8 cellular contexts compared by ENCODE assay signal in genomic region chr19:39405930-39406655, GRCh38. TPM values are rescaled to one million over a fixed set of nuclear protein-coding genes. Genes with fewer than 3 reads are reported as not detected.
DNase-seq lines count a peak whose midpoint lies in the region; ATAC-seq and TF ChIP-seq lines count a peak whose summit lies in the region.

No MANE protein-coding gene starts in this region.

- H3K27ac Mint-ChIP-seq in WTC11: peak overlapping the region; percentile 94
- H3K27ac Mint-ChIP-seq in central memory CD8-positive, alpha-beta T cell (ENCODE audit: low read depth): peak overlapping the region; percentile 100

- H3K4me3 ChIP-seq in mucosa of rectum (ENCODE audit: low read length in 2 of 2): peak overlapping the region; percentile 76 to 87

- peaks cover 8% of the 10 kb centered on the region; the same call in 1 of the 2 replicates for H3K36me3 Mint-ChIP-seq in WTC11
- peaks cover 85% of the 10 kb centered on the region for H3K36me3 Mint-ChIP-seq in central memory CD8-positive, alpha-beta T cell (ENCODE audit: insufficient read depth)

- peaks cover 12 to 18% of the 10 kb centered on the region in 2 donors for H3K36me3 ChIP-seq in mucosa of rectum (ENCODE audit: control insufficient read depth in 2 of 2, insufficient read depth in 2 of 2, low read length in 2 of 2)

- DNase-seq in NCI-H1694 treated with DMSO at 0.1 percent for 48 hours (lab: John Stamatoyannopoulos, UW) (peak; percentile 38), NCI-H1694 (lab: John Stamatoyannopoulos, UW) (no peak), WTC11 (ENCODE audit: low spot score) (peak; percentile 78), GM13976 (ENCODE audit: low spot score) (no peak)
- peak; percentile 76 to 86 for DNase-seq in central memory CD8-positive, alpha-beta T cell (ENCODE audit: low spot score in 2 of 2)
- DNase-seq in stimulated activated CD8-positive, alpha-beta memory T cell treated with anti-CD3 and anti-CD28 coated beads, Interleukin-7, amount 100 ng/mL, for 48 hours (ENCODE audit: extremely low read depth in 1 of 2, low read depth in 1 of 2): peak; percentile 68 to 89

- CTCF ChIA-PET in WTC11 (lab: Charles Lee): interaction anchor here (0.6 to 4.3 kb wide), 5 partner anchors 8 to 96 kb away, joined by 3 to 38 read pairs (median 3); no protein-coding TSS in a partner anchor

- peak overlapping the region; percentile 97 to 100 for H3K27ac ChIP-seq in mucosa of rectum (ENCODE audit: low read depth in 2 of 2, low read length in 2 of 2)

- no peak for TF ChIP-seq CTCF in WTC11 (IDR thresholded peaks at IDR 0.05)
- no peak for TF ChIP-seq CTCF in GM13976 (IDR thresholded peaks at IDR 0.05; ENCODE audit: borderline replicate concordance, control extremely low read depth, extremely low read depth, insufficient read depth, missing control alignments)

- H3K9me3 ChIP-seq in mucosa of rectum (ENCODE audit: control insufficient read depth in 2 of 2, low read length in 2 of 2): no peaks in the 10 kb centered on the region

- peaks cover 54% of the 10 kb centered on the region for H3K4me1 Mint-ChIP-seq in WTC11
- H3K4me1 Mint-ChIP-seq in central memory CD8-positive, alpha-beta T cell: peaks cover 69% of the 10 kb centered on the region

- in situ Hi-C loops in GM13976 (cut with MboI; ENCODE audit: low sequenced_read_pairs, unreplicated experiment): no loop called here

- peaks cover 48 to 64% of the 10 kb centered on the region in 2 donors for H3K4me1 ChIP-seq in mucosa of rectum (ENCODE audit: control insufficient read depth in 2 of 2, insufficient read depth in 2 of 2, low read length in 2 of 2)

- no peaks in the 10 kb centered on the region for H3K9me3 Mint-ChIP-seq in WTC11
- no peaks in the 10 kb centered on the region for H3K9me3 Mint-ChIP-seq in central memory CD8-positive, alpha-beta T cell

- H3K9ac ChIP-seq in mucosa of rectum (ENCODE audit: low read depth in 1 of 2, low read length in 2 of 2): peak overlapping the region; percentile 90

- POLR2A ChIA-PET in WTC11 (lab: Charles Lee): interaction anchor here (0.6 to 2.1 kb wide), 5 partner anchors 8 to 74 kb away, joined by 3 to 15 read pairs (median 7); partner anchors contain the start of genes MED29, PAF1 and RPS16

- ATAC-seq in WTC11 (peak; percentile 1), GM21717 (IDR thresholded peaks at IDR 0.05; ENCODE audit: unreplicated experiment) (no peak)
- ATAC-seq in central memory CD8-positive, alpha-beta T cell (replicated peaks; ENCODE audit: extremely low read depth, poor library complexity, severe bottlenecking): peak; percentile 2

- no peaks in the 10 kb centered on the region for H3K27me3 ChIP-seq in mucosa of rectum (ENCODE audit: control insufficient read depth in 2 of 2, insufficient read depth in 2 of 2, low read length in 2 of 2)

- peak overlapping the region; percentile 73 for H3K4me3 Mint-ChIP-seq in WTC11
- peak overlapping the region; percentile 80 for H3K4me3 Mint-ChIP-seq in central memory CD8-positive, alpha-beta T cell

- H3K27me3 Mint-ChIP-seq in WTC11 (ENCODE audit: low read depth): no peaks in the 10 kb centered on the region
- H3K27me3 Mint-ChIP-seq in central memory CD8-positive, alpha-beta T cell: no peaks in the 10 kb centered on the region

TF ChIP-seq in WTC11, 78 proteins besides CTCF, POLR2A, EP300 and RAD21 (continues in another document):
- TF ChIP-seq MYBL2 (CRISPR knock-in tag; IDR thresholded peaks at IDR 0.05): no peak
- TF ChIP-seq ZNF219 (CRISPR knock-in tag; IDR thresholded peaks at IDR 0.05; ENCODE audit: borderline replicate concordance): no peak
- no peak for TF ChIP-seq ZNF317 (CRISPR knock-in tag; IDR thresholded peaks at IDR 0.05; ENCODE audit: borderline replicate concordance, low read depth)
- no peak for TF ChIP-seq ZNF263 (CRISPR knock-in tag; IDR thresholded peaks at IDR 0.05; ENCODE audit: low read depth)
- no peak for TF ChIP-seq RELA (CRISPR knock-in tag; IDR thresholded peaks at IDR 0.05; ENCODE audit: borderline replicate concordance)
- TF ChIP-seq FOXK1 (CRISPR knock-in tag; IDR thresholded peaks at IDR 0.05): no peak
- TF ChIP-seq NR1H2 (CRISPR knock-in tag; IDR thresholded peaks at IDR 0.05): no peak
- no peak for TF ChIP-seq ZNF416 (CRISPR knock-in tag; IDR thresholded peaks at IDR 0.05)
- TF ChIP-seq, protein P1, sequence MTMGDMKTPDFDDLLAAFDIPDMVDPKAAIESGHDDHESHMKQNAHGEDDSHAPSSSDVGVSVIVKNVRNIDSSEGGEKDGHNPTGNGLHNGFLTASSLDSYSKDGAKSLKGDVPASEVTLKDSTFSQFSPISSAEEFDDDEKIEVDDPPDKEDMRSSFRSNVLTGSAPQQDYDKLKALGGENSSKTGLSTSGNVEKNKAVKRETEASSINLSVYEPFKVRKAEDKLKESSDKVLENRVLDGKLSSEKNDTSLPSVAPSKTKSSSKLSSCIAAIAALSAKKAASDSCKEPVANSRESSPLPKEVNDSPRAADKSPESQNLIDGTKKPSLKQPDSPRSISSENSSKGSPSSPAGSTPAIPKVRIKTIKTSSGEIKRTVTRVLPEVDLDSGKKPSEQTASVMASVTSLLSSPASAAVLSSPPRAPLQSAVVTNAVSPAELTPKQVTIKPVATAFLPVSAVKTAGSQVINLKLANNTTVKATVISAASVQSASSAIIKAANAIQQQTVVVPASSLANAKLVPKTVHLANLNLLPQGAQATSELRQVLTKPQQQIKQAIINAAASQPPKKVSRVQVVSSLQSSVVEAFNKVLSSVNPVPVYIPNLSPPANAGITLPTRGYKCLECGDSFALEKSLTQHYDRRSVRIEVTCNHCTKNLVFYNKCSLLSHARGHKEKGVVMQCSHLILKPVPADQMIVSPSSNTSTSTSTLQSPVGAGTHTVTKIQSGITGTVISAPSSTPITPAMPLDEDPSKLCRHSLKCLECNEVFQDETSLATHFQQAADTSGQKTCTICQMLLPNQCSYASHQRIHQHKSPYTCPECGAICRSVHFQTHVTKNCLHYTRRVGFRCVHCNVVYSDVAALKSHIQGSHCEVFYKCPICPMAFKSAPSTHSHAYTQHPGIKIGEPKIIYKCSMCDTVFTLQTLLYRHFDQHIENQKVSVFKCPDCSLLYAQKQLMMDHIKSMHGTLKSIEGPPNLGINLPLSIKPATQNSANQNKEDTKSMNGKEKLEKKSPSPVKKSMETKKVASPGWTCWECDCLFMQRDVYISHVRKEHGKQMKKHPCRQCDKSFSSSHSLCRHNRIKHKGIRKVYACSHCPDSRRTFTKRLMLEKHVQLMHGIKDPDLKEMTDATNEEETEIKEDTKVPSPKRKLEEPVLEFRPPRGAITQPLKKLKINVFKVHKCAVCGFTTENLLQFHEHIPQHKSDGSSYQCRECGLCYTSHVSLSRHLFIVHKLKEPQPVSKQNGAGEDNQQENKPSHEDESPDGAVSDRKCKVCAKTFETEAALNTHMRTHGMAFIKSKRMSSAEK (CRISPR knock-in tag; IDR thresholded peaks at IDR 0.05; ENCODE audit: borderline replicate concordance): no peak
- TF ChIP-seq GABPB1 (CRISPR knock-in tag; IDR thresholded peaks at IDR 0.05): no peak
- TF ChIP-seq IRF2 (CRISPR knock-in tag; IDR thresholded peaks at IDR 0.05; ENCODE audit: borderline replicate concordance, low read depth): no peak
- TF ChIP-seq ATF6 (CRISPR knock-in tag; IDR thresholded peaks at IDR 0.05): no peak
- no peak for TF ChIP-seq IRF1 (CRISPR knock-in tag; IDR thresholded peaks at IDR 0.05)
- no peak for TF ChIP-seq USF1 (CRISPR knock-in tag; IDR thresholded peaks at IDR 0.05)
- no peak for TF ChIP-seq CREM (CRISPR knock-in tag; IDR thresholded peaks at IDR 0.05)

RNA-seq across cellular contexts. Expression of gene ZFP36, which starts 0.6 kb away (rescaled TPM):
- 17.3 to 22.2 TPM (median 18.4 TPM) in 3 replicates for total RNA-seq in WTC11 (2021)

RNA-seq across cellular contexts. Expression of gene PLEKHG2, which starts 6.4 kb away (rescaled TPM):
- total RNA-seq in WTC11 (2021): 62.3 to 72.0 TPM (median 63.6 TPM) in 3 replicates

RNA-seq across cellular contexts. Expression of gene MED29, which starts 14.9 kb away (rescaled TPM):
- 37.6 to 42.9 TPM (median 39.4 TPM) in 3 replicates for total RNA-seq in WTC11 (2021)

RNA-seq across cellular contexts. Expression of gene PAF1, which starts 15.2 kb away (rescaled TPM):
- total RNA-seq in WTC11 (2021): 27.8 to 34.4 TPM (median 29.4 TPM) in 3 replicates

RNA-seq across cellular contexts. Expression of gene RPS16, which starts 29.7 kb away (rescaled TPM):
- 2,962 to 3,158 TPM (median 2,999 TPM) in 3 replicates for total RNA-seq in WTC11 (2021)

Comparison
In these comparisons a context has a peak if more than half of its experiments do, and no peak if none do; other contexts are left out.
1. DNase-seq: peak in NCI-H1694 treated with DMSO at 0.1 percent for 48 hours (single experiment), WTC11 (single experiment), central memory CD8-positive, alpha-beta T cell (2 of 2) and stimulated activated CD8-positive, alpha-beta memory T cell treated with anti-CD3 and anti-CD28 coated beads, Interleukin-7, amount 100 ng/mL, for 48 hours (2 of 2); none in NCI-H1694 (single experiment) and GM13976 (single experiment).